21 cellular contexts compared by ENCODE assay signal in genomic region chr3:30554317-30554690, GRCh38. TPM values are rescaled to one million over a fixed set of nuclear protein-coding genes. Genes with fewer than 3 reads are reported as not detected.
DNase-seq lines count a peak whose midpoint lies in the region; ATAC-seq, FAIRE-seq and TF ChIP-seq lines count a peak whose summit lies in the region.
"Had no signal": no experiment of that assay in that cellular context is flagged by ENCODE, and none has a peak within 500 bp of the region (broad histone marks: within the 10 kb centered on the region; RNA-seq: fewer than 3 reads in every experiment).

No MANE protein-coding gene starts in this region.

- peaks cover 4% of the 10 kb centered on the region; the same call in 1 of the 2 replicates for H3K27me3 Mint-ChIP-seq in HFFc6 (ENCODE audit: insufficient read depth)
- no peaks in the 10 kb centered on the region for H3K27me3 Mint-ChIP-seq in astrocyte (ENCODE audit: low read depth, unreplicated experiment)
- no peaks in the 10 kb centered on the region for H3K27me3 Mint-ChIP-seq in natural killer cell treated with Interleukin-12 subunit alpha and Interleukin-12 subunit beta and Interleukin-15 and Interleukin-18, amount 100 ng/mL, for 72 hours

- H3K9me3 Mint-ChIP-seq in HFFc6 = no peaks in the 10 kb centered on the region
- no peaks in the 10 kb centered on the region for H3K9me3 Mint-ChIP-seq in astrocyte (ENCODE audit: unreplicated experiment)
- H3K9me3 Mint-ChIP-seq in natural killer cell treated with Interleukin-12 subunit alpha and Interleukin-12 subunit beta and Interleukin-15 and Interleukin-18, amount 100 ng/mL, for 72 hours = no peaks in the 10 kb centered on the region
- H3K9me3 Mint-ChIP-seq: CD8-positive, alpha-beta T cell had no signal

- H3K9ac ChIP-seq in astrocyte (ENCODE audit: low read length) (no peak overlapping the region), mesenchymal stem cell (ENCODE audit: low read length) (no peak overlapping the region)
- H3K9ac ChIP-seq: BLaER1 treated with 17β-estradiol and CSF1 and Interleukin-3, amounts not matched to agents 10 nM and 100 nM had no signal

- no peak for TF ChIP-seq CTCF in AG10803 (conservative IDR thresholded peaks at IDR 0.05; ENCODE audit: low read length)
- TF ChIP-seq CTCF in HFFc6 (IDR thresholded peaks at IDR 0.05) = no peak
- TF ChIP-seq CTCF in astrocyte (IDR thresholded peaks at IDR 0.05; ENCODE audit: insufficient read depth, low read depth, low read length) = no peak

- no peak overlapping the region for H2AFZ ChIP-seq in astrocyte (ENCODE audit: low read depth, low read length)
- no peak overlapping the region for H2AFZ ChIP-seq in mesenchymal stem cell (ENCODE audit: low read depth, low read length)

- H3K14ac ChIP-seq in mesenchymal stem cell (ENCODE audit: low read length in 2 of 2) = no peak overlapping the region

- H3K4ac ChIP-seq in mesenchymal stem cell (ENCODE audit: low read depth in 1 of 2, low read length in 2 of 2) = no peak overlapping the region

- H3K4me2 ChIP-seq in astrocyte (ENCODE audit: low read length) = no peak overlapping the region
- no peak overlapping the region for H3K4me2 ChIP-seq in mesenchymal stem cell (ENCODE audit: low read length, poor library complexity, severe bottlenecking)
- H3K4me2 ChIP-seq: BLaER1 treated with 17β-estradiol and CSF1 and Interleukin-3, amounts not matched to agents 10 nM and 100 nM had no signal

- no peak overlapping the region for H2AK5ac ChIP-seq in mesenchymal stem cell (ENCODE audit: low read length, severe bottlenecking)

- DNase-seq in AG10803 (ENCODE audit: low read depth) = peak; percentile 25
- no peak for DNase-seq in HFFc6
- DNase-seq in astrocyte (ENCODE audit: low read depth) = no peak
- no peak for DNase-seq in mesenchymal stem cell
- no peak for DNase-seq in NCI-H82 treated with DMSO at 0.1 percent for 48 hours (lab: John Stamatoyannopoulos, UW; ENCODE audit: unreplicated experiment)
- no peak for DNase-seq in natural killer cell treated with Interleukin-12 subunit alpha and Interleukin-12 subunit beta and Interleukin-15 and Interleukin-18, amount 100 ng/mL, for 72 hours (ENCODE audit: low spot score)
- no peak for DNase-seq in activated CD4-positive, alpha-beta T cell treated with anti-CD3 and anti-CD28 coated beads, Interleukin-2, amount 50 U/mL, for 4 hours
- DNase-seq: Calu3; CD8-positive, alpha-beta T cell; NCI-H1105 treated with DMSO at 0.1 percent for 48 hours; NCI-H1694 treated with DMSO at 0.1 percent for 48 hours; NCI-H2107; NCI-H2227 treated with DMSO at 0.1 percent for 48 hours; NCI-H510A treated with DMSO at 0.1 percent for 48 hours; NCI-H774 had no signal

- no peak overlapping the region for H4K8ac ChIP-seq in mesenchymal stem cell (ENCODE audit: low read length)

- H3K4me1 ChIP-seq in astrocyte (ENCODE audit: insufficient read depth, low read length) (no peaks in the 10 kb centered on the region), mesenchymal stem cell (ENCODE audit: control insufficient read depth, insufficient read depth, low read depth, low read length) (peaks cover 2% of the 10 kb centered on the region)

- no peak overlapping the region for H2BK15ac ChIP-seq in mesenchymal stem cell (ENCODE audit: low read depth, poor library complexity, severe bottlenecking)

- no peaks in the 10 kb centered on the region for H3K36me3 ChIP-seq in astrocyte (ENCODE audit: insufficient read depth, low read length)
- no peaks in the 10 kb centered on the region for H3K36me3 ChIP-seq in mesenchymal stem cell (ENCODE audit: control insufficient read depth in 1 of 2, insufficient read depth in 2 of 2, low read depth in 1 of 2, low read length in 2 of 2)
- H3K36me3 ChIP-seq: BLaER1 treated with 17β-estradiol and CSF1 and Interleukin-3, amounts not matched to agents 10 nM and 100 nM; HAP-1 had no signal

- peak; percentile 17 for FAIRE-seq in astrocyte (lab: Jason Lieb, UNC)
- FAIRE-seq: A204.1, GM12892, K562 had no signal

- H3K27ac Mint-ChIP-seq in HFFc6 (peak overlapping the region; percentile 6), astrocyte (ENCODE audit: unreplicated experiment) (no peak overlapping the region)
- no peak overlapping the region for H3K27ac Mint-ChIP-seq in natural killer cell treated with Interleukin-12 subunit alpha and Interleukin-12 subunit beta and Interleukin-15 and Interleukin-18, amount 100 ng/mL, for 72 hours
- H3K27ac Mint-ChIP-seq: CD8-positive, alpha-beta T cell had no signal

- H3K4me1 Mint-ChIP-seq in HFFc6 (ENCODE audit: low read depth) (peaks cover 12% of the 10 kb centered on the region), astrocyte (ENCODE audit: low read depth, unreplicated experiment) (peaks cover 8% of the 10 kb centered on the region)
- H3K4me1 Mint-ChIP-seq in natural killer cell treated with Interleukin-12 subunit alpha and Interleukin-12 subunit beta and Interleukin-15 and Interleukin-18, amount 100 ng/mL, for 72 hours (ENCODE audit: low read depth in 2 of 2) = no peaks in the 10 kb centered on the region

- WGBS in mesenchymal stem cell = no CpG with 5 or more reads among the region's 1 CpG

- H3K9me3 ChIP-seq in astrocyte (ENCODE audit: insufficient read depth, low read depth, low read length) = no peaks in the 10 kb centered on the region
- no peaks in the 10 kb centered on the region for H3K9me3 ChIP-seq in mesenchymal stem cell (ENCODE audit: control insufficient read depth, low read length)
- H3K9me3 ChIP-seq: BLaER1 treated with 17β-estradiol and CSF1 and Interleukin-3, amounts not matched to agents 10 nM and 100 nM; HAP-1 had no signal

- no peak overlapping the region for H3K27ac ChIP-seq in astrocyte (ENCODE audit: low read depth, low read length)
- H3K27ac ChIP-seq in mesenchymal stem cell (ENCODE audit: low read length, poor library complexity, severe bottlenecking) = peak overlapping the region; percentile 37
- H3K27ac ChIP-seq: BLaER1 treated with 17β-estradiol and CSF1 and Interleukin-3, amounts not matched to agents 10 nM and 100 nM had no signal

- H3K4me3 Mint-ChIP-seq in HFFc6 (no peak overlapping the region), astrocyte (ENCODE audit: unreplicated experiment) (no peak overlapping the region)
- no peak overlapping the region for H3K4me3 Mint-ChIP-seq in natural killer cell treated with Interleukin-12 subunit alpha and Interleukin-12 subunit beta and Interleukin-15 and Interleukin-18, amount 100 ng/mL, for 72 hours
- H3K4me3 Mint-ChIP-seq: CD8-positive, alpha-beta T cell had no signal

- no peak for ATAC-seq in natural killer cell treated with Interleukin-12 subunit alpha and Interleukin-12 subunit beta and Interleukin-15 and Interleukin-18, amount 100 ng/mL, for 72 hours
- no peak for ATAC-seq in GM18868 (IDR thresholded peaks at IDR 0.05; ENCODE audit: unreplicated experiment)
- ATAC-seq: CD8-positive, alpha-beta T cell; K562 had no signal

- H3K79me2 ChIP-seq in astrocyte (ENCODE audit: insufficient read depth, low read length) = no peaks in the 10 kb centered on the region

- H4K20me1 ChIP-seq in astrocyte (ENCODE audit: insufficient read depth, low read length) = no peaks in the 10 kb centered on the region
- H4K20me1 ChIP-seq: BLaER1 treated with 17β-estradiol and CSF1 and Interleukin-3, amounts not matched to agents 10 nM and 100 nM had no signal

- H3K23ac ChIP-seq in mesenchymal stem cell (ENCODE audit: low read length in 2 of 2) = no peak overlapping the region

- H3K18ac ChIP-seq in mesenchymal stem cell (ENCODE audit: low read depth in 1 of 2, low read length in 2 of 2) = no peak overlapping the region

- no peaks in the 10 kb centered on the region for H3K27me3 ChIP-seq in astrocyte (ENCODE audit: insufficient read depth, low read length)
- no peaks in the 10 kb centered on the region for H3K27me3 ChIP-seq in mesenchymal stem cell (ENCODE audit: control insufficient read depth in 1 of 2, insufficient read depth in 1 of 2, low read length in 2 of 2)
- H3K27me3 ChIP-seq: BLaER1 treated with 17β-estradiol and CSF1 and Interleukin-3, amounts not matched to agents 10 nM and 100 nM had no signal

- H2BK120ac ChIP-seq in mesenchymal stem cell (ENCODE audit: low read depth, low read length) = no peak overlapping the region

- H4K91ac ChIP-seq in mesenchymal stem cell (ENCODE audit: low read length) = no peak overlapping the region

- H3K4me3 ChIP-seq in AG10803 (ENCODE audit: low read length) (no peak overlapping the region), astrocyte (ENCODE audit: insufficient read depth, low read depth, low read length) (no peak overlapping the region), mesenchymal stem cell (ENCODE audit: insufficient read depth in 1 of 2, low read depth in 1 of 2, low read length in 2 of 2) (no peak overlapping the region)
- H3K4me3 ChIP-seq: BLaER1 treated with 17β-estradiol and CSF1 and Interleukin-3, amounts not matched to agents 10 nM and 100 nM; HAP-1; K562 had no signal

- H3K79me1 ChIP-seq in mesenchymal stem cell (replicated peaks; ENCODE audit: low read length, poor library complexity, severe bottlenecking) = no peaks in the 10 kb centered on the region

- no peak overlapping the region for H2BK5ac ChIP-seq in mesenchymal stem cell (ENCODE audit: low read depth, low read length, poor library complexity, severe bottlenecking)

- no peaks in the 10 kb centered on the region for H3K36me3 Mint-ChIP-seq in HFFc6 (ENCODE audit: low read depth)
- H3K36me3 Mint-ChIP-seq in astrocyte (ENCODE audit: low read depth, unreplicated experiment) = no peaks in the 10 kb centered on the region
- no peaks in the 10 kb centered on the region for H3K36me3 Mint-ChIP-seq in natural killer cell treated with Interleukin-12 subunit alpha and Interleukin-12 subunit beta and Interleukin-15 and Interleukin-18, amount 100 ng/mL, for 72 hours
- H3K36me3 Mint-ChIP-seq: CD8-positive, alpha-beta T cell had no signal

- no peak overlapping the region for H2BK12ac ChIP-seq in mesenchymal stem cell (ENCODE audit: low read length in 2 of 2)

RNA-seq across cellular contexts. Expression of gene TGFBR2, which starts 52.1 kb away (rescaled TPM):
- total RNA-seq in HFFc6 (2021; fragmentation: NEBNext Ultra II Directional; extraction: Animal tissue kit (Norgen Biotek cat#: 25700)) = 100 to 1,000 TPM in 4 of 6 experiments, 10 to 100 TPM in 2; 78.5 to 135 (median 118) TPM
- total RNA-seq in astrocyte = 39.9 and 44.1 TPM in 2 replicates
- polyA plus RNA-seq in mesenchymal stem cell (2013, experiment 1 of 2) = 195 TPM
- polyA plus RNA-seq in mesenchymal stem cell (2013, experiment 2 of 2) = 202 TPM
- 10 to 100 TPM; 37.3 to 38.6 TPM for total RNA-seq in natural killer cell treated with Interleukin-12 subunit alpha and Interleukin-12 subunit beta and Interleukin-15 and Interleukin-18, amount 100 ng/mL, for 72 hours
